In genomic region chr11:130071211-130071712, GRCh38 we compare ENCODE assay signal across 8 cellular contexts. TPM values are rescaled to one million over a fixed set of nuclear protein-coding genes. Genes with fewer than 3 reads are reported as not detected.
A peak's percentile ranks its signal among the peaks of the same experiment; 100 is the strongest.
DNase-seq lines count a peak whose midpoint lies in the region; ATAC-seq and TF ChIP-seq lines count a peak whose summit lies in the region.

No MANE protein-coding gene starts in this region.

- no peaks in the 10 kb centered on the region for H3K9me3 ChIP-seq in muscle layer of colon (ENCODE audit: low read length)

- TF ChIP-seq CTCF in chondrocyte (IDR thresholded peaks at IDR 0.05): no peak

- H3K36me3 ChIP-seq in muscle layer of colon (ENCODE audit: insufficient read depth, low read length): no peaks in the 10 kb centered on the region

- peak overlapping the region; percentile 86 for H3K27ac Mint-ChIP-seq in chondrocyte (ENCODE audit: unreplicated experiment)

- ATAC-seq in activated CD4-positive, CD25-positive, alpha-beta regulatory T cell treated with anti-CD3 and anti-CD28 coated beads, Interleukin-2, amount 50 U/mL, for 24 hours: no peak
- no peak for ATAC-seq in GM18858 (IDR thresholded peaks at IDR 0.05; ENCODE audit: unreplicated experiment)

- H3K27me3 Mint-ChIP-seq in chondrocyte (ENCODE audit: low read depth): no peaks in the 10 kb centered on the region

- peak overlapping the region; percentile 48 for H3K27ac ChIP-seq in muscle layer of colon (ENCODE audit: low read depth, low read length)

- peak overlapping the region; percentile 51 for H3K9ac ChIP-seq in muscle layer of colon (ENCODE audit: low read length)

- no peaks in the 10 kb centered on the region for H3K9me3 Mint-ChIP-seq in chondrocyte (ENCODE audit: low read depth)

- H3K4me3 Mint-ChIP-seq in chondrocyte (ENCODE audit: unreplicated experiment): peak overlapping the region; percentile 70

- H3K4me1 ChIP-seq in muscle layer of colon (ENCODE audit: insufficient read depth, low read length): peaks cover 21% of the 10 kb centered on the region

- peaks cover 29% of the 10 kb centered on the region for H3K4me1 Mint-ChIP-seq in chondrocyte (ENCODE audit: low read depth)

- H3K4me3 ChIP-seq in muscle layer of colon (ENCODE audit: low read depth in 1 of 2, low read length in 2 of 2): peak overlapping the region in 1 of 2 donors; percentile 44

- H3K36me3 Mint-ChIP-seq in chondrocyte (ENCODE audit: low read depth): no peaks in the 10 kb centered on the region

- DNase-seq in NCI-H1092 treated with DMSO at 0.1 percent for 48 hours (lab: John Stamatoyannopoulos, UW) (peak; percentile 37), NCI-H1092 (lab: John Stamatoyannopoulos, UW) (no peak), NCI-H69 (lab: John Stamatoyannopoulos, UW) (peak; percentile 54), chondrocyte (ENCODE audit: low spot score) (no peak)
- no peak for DNase-seq in stimulated activated CD4-positive, alpha-beta T cell treated with anti-CD3 and anti-CD28 coated beads, Interleukin-4, amount 100 ng/mL, for 24 hours

- no peaks in the 10 kb centered on the region for H3K27me3 ChIP-seq in muscle layer of colon (ENCODE audit: control insufficient read depth in 1 of 2, insufficient read depth in 2 of 2, low read length in 2 of 2)

RNA-seq across cellular contexts. Expression of gene APLP2, which starts 1.6 kb away (rescaled TPM):
- total RNA-seq in chondrocyte: 355 to 358 TPM (median 358 TPM) in 3 replicates

Comparison
In these comparisons a context has a peak if more than half of its experiments do, and no peak if none do; other contexts are left out.
1. DNase-seq: peak in NCI-H1092 treated with DMSO at 0.1 percent for 48 hours (single experiment) and NCI-H69 (single experiment); none in NCI-H1092 (single experiment), chondrocyte (single experiment) and stimulated activated CD4-positive, alpha-beta T cell treated with anti-CD3 and anti-CD28 coated beads, Interleukin-4, amount 100 ng/mL, for 24 hours (single experiment).